28 cellular contexts compared by ENCODE assay signal in the genomic region with DNA sequence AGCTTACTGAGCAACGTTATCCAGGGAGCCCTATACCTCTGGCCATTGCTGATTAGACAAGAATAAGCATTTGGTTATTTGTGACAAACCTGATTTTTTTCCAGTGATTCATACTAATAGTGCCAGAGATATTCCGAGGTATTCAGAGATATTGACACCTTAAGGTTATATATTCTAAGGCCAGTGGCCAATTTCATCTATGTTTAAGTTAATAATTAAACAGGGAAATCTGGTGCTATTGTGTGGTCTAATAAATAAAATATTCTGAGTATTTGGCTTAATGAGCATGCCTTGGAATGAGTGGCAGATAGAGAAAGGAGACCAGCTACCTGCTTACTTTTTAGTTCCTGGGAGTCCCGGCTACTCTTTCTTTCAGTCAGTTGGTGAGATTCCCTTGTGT. TPM values are rescaled to one million over a fixed set of nuclear protein-coding genes. Genes with fewer than 3 reads are reported as not detected.
DNase-seq lines count a peak whose midpoint lies in the region; ATAC-seq and TF ChIP-seq lines count a peak whose summit lies in the region.
"Had no signal": no experiment of that assay in that cellular context is flagged by ENCODE, and none has a peak within 500 bp of the region (broad histone marks: within the 10 kb centered on the region; RNA-seq: fewer than 3 reads in every experiment).

No MANE protein-coding gene starts in this region.

- ATAC-seq in CD4-positive, alpha-beta T cell (ENCODE audit: poor library complexity) = no peak
- ATAC-seq: A549; CD8-positive, alpha-beta T cell; GM12878 had no signal

- H3K9me3 ChIP-seq in CD4-positive, alpha-beta T cell (ENCODE audit: control insufficient read depth, low read length) = no peaks in the 10 kb centered on the region
- H3K9me3 ChIP-seq: A549, BE2C, BLaER1, Caco-2 had no signal

- no peaks in the 10 kb centered on the region for H3K27me3 ChIP-seq in CD4-positive, alpha-beta T cell (ENCODE audit: control insufficient read depth, insufficient read depth, low read length)
- H3K27me3 ChIP-seq: BLaER1 had no signal

- H3K4me3 Mint-ChIP-seq in Calu3 (ENCODE audit: low read depth, unreplicated experiment) = peak overlapping the region; percentile 18
- H3K4me3 Mint-ChIP-seq in activated T-helper 1 cell treated with anti-CD3 and anti-CD28 coated beads, Interleukin-12 subunit alpha, Interleukin-12 subunit beta, Interleukin-2, Interleukin-4 antibody, amounts not matched to agents 30 ng/mL and 10 ng/mL and 1 ng/mL, durations not matched to agents 14 hours and 24 hours and 36 hours = no peak overlapping the region
- no peak overlapping the region for H3K4me3 Mint-ChIP-seq in CD4-positive, alpha-beta T cell
- H3K4me3 Mint-ChIP-seq: CD14-positive monocyte; CD4-positive, CD25-positive, alpha-beta regulatory T cell; CD8-positive, alpha-beta T cell had no signal

- BruUV-seq in Calu3 (replicated peaks; lab: Mats Ljungman, UMichigan) = no TSS peak

- intact Hi-C loops in Calu3 (cut with micrococcal nuclease; ENCODE audit: unreplicated experiment) = loop anchor here (1.0 to 10.0 kb wide), 5 partner anchors 40 to 1010 kb away; no protein-coding TSS in a partner anchor
- intact Hi-C loops in activated T-helper 1 cell treated with anti-CD3 and anti-CD28 coated beads, Interleukin-12 subunit alpha, Interleukin-12 subunit beta, Interleukin-2, Interleukin-4 antibody, amounts not matched to agents 30 ng/mL and 10 ng/mL and 1 ng/mL, durations not matched to agents 14 hours and 24 hours and 36 hours (cut with micrococcal nuclease) = loop anchor here (10.0 kb wide), 1 partner anchor 420 kb away; no protein-coding TSS in a partner anchor
- intact Hi-C loops in CD4-positive, alpha-beta T cell (cut with DNase I, micrococcal nuclease) = no loop called here

- CTCF ChIA-PET in Calu3 (lab: Charles Lee) = interaction anchor here (1.0 to 1.3 kb wide), 3 partner anchors 13 to 359 kb away, joined by 3 to 4 read pairs (median 3); no protein-coding TSS in a partner anchor
- CTCF ChIA-PET in CD4-positive, alpha-beta T cell (lab: Charles Lee) = no interaction called here

- no peaks in the 10 kb centered on the region for H3K9me3 Mint-ChIP-seq in Calu3 (ENCODE audit: low read depth, unreplicated experiment)
- no peaks in the 10 kb centered on the region for H3K9me3 Mint-ChIP-seq in activated T-helper 1 cell treated with anti-CD3 and anti-CD28 coated beads, Interleukin-12 subunit alpha, Interleukin-12 subunit beta, Interleukin-2, Interleukin-4 antibody, amounts not matched to agents 30 ng/mL and 10 ng/mL and 1 ng/mL, durations not matched to agents 14 hours and 24 hours and 36 hours
- H3K9me3 Mint-ChIP-seq in CD4-positive, alpha-beta T cell = no peaks in the 10 kb centered on the region
- H3K9me3 Mint-ChIP-seq: CD8-positive, alpha-beta T cell had no signal

- H3K4me1 Mint-ChIP-seq in Calu3 (ENCODE audit: low read depth, unreplicated experiment) = peaks cover 26% of the 10 kb centered on the region
- H3K4me1 Mint-ChIP-seq in activated T-helper 1 cell treated with anti-CD3 and anti-CD28 coated beads, Interleukin-12 subunit alpha, Interleukin-12 subunit beta, Interleukin-2, Interleukin-4 antibody, amounts not matched to agents 30 ng/mL and 10 ng/mL and 1 ng/mL, durations not matched to agents 14 hours and 24 hours and 36 hours (ENCODE audit: low read depth) = no peaks in the 10 kb centered on the region
- H3K4me1 Mint-ChIP-seq in CD4-positive, alpha-beta T cell (ENCODE audit: low read depth) = no peaks in the 10 kb centered on the region
- H3K4me1 Mint-ChIP-seq: CD4-positive, CD25-positive, alpha-beta regulatory T cell had no signal

- peak overlapping the region; percentile 38 for H3K27ac Mint-ChIP-seq in Calu3 (ENCODE audit: unreplicated experiment)
- H3K27ac Mint-ChIP-seq in activated T-helper 1 cell treated with anti-CD3 and anti-CD28 coated beads, Interleukin-12 subunit alpha, Interleukin-12 subunit beta, Interleukin-2, Interleukin-4 antibody, amounts not matched to agents 30 ng/mL and 10 ng/mL and 1 ng/mL, durations not matched to agents 14 hours and 24 hours and 36 hours = no peak overlapping the region
- H3K27ac Mint-ChIP-seq in CD4-positive, alpha-beta T cell = no peak overlapping the region
- H3K27ac Mint-ChIP-seq: CD14-positive monocyte; CD4-positive, CD25-positive, alpha-beta regulatory T cell; CD8-positive, alpha-beta T cell had no signal

- DNase-seq in Calu3 = peak; percentile 10
- peak; percentile 0 for DNase-seq in glomerular visceral epithelial cell (ENCODE audit: extremely low spot score)
- peak; percentile 10 for DNase-seq in kidney glomerular epithelial cell (lab: John Stamatoyannopoulos, UW)
- DNase-seq in renal cortical epithelial cell (ENCODE audit: low read depth) = peak; percentile 66
- no peak for DNase-seq in cerebellar cortex (ENCODE audit: low spot score)
- DNase-seq in activated T-helper 1 cell treated with anti-CD3 and anti-CD28 coated beads, Interleukin-12 subunit alpha, Interleukin-12 subunit beta, Interleukin-2, Interleukin-4 antibody, amounts not matched to agents 30 ng/mL and 10 ng/mL and 1 ng/mL, durations not matched to agents 14 hours and 24 hours and 36 hours (ENCODE audit: low spot score) = no peak
- DNase-seq in CD4-positive, alpha-beta T cell = no peak
- DNase-seq: AML-193; BE2C; C1 segment of cervical spinal cord; Caco-2; CD4-positive, CD25-positive, alpha-beta regulatory T cell; CD8-positive, alpha-beta T cell; DMS 273 treated with DMSO at 0.1 percent for 48 hours; DMS153; DMS53; DMS79; DND-41; EL; GDM1 had no signal

- H3K27me3 Mint-ChIP-seq in Calu3 (ENCODE audit: unreplicated experiment) = no peaks in the 10 kb centered on the region
- no peaks in the 10 kb centered on the region for H3K27me3 Mint-ChIP-seq in activated T-helper 1 cell treated with anti-CD3 and anti-CD28 coated beads, Interleukin-12 subunit alpha, Interleukin-12 subunit beta, Interleukin-2, Interleukin-4 antibody, amounts not matched to agents 30 ng/mL and 10 ng/mL and 1 ng/mL, durations not matched to agents 14 hours and 24 hours and 36 hours (ENCODE audit: insufficient read depth)
- no peaks in the 10 kb centered on the region for H3K27me3 Mint-ChIP-seq in CD4-positive, alpha-beta T cell
- H3K27me3 Mint-ChIP-seq: CD4-positive, CD25-positive, alpha-beta regulatory T cell had no signal

- POLR2A ChIA-PET in CD4-positive, alpha-beta T cell (lab: Charles Lee) = no interaction called here

- no peaks in the 10 kb centered on the region for H3K36me3 Mint-ChIP-seq in Calu3 (ENCODE audit: insufficient read depth, unreplicated experiment)
- no peaks in the 10 kb centered on the region for H3K36me3 Mint-ChIP-seq in activated T-helper 1 cell treated with anti-CD3 and anti-CD28 coated beads, Interleukin-12 subunit alpha, Interleukin-12 subunit beta, Interleukin-2, Interleukin-4 antibody, amounts not matched to agents 30 ng/mL and 10 ng/mL and 1 ng/mL, durations not matched to agents 14 hours and 24 hours and 36 hours (ENCODE audit: low read depth)
- no peaks in the 10 kb centered on the region for H3K36me3 Mint-ChIP-seq in CD4-positive, alpha-beta T cell (ENCODE audit: low read depth)
- H3K36me3 Mint-ChIP-seq: CD14-positive monocyte; CD4-positive, CD25-positive, alpha-beta regulatory T cell; CD8-positive, alpha-beta T cell had no signal

- no peak overlapping the region for H3K27ac ChIP-seq in CD4-positive, alpha-beta T cell (ENCODE audit: low read depth, low read length)
- H3K27ac ChIP-seq: 22Rv1, A549, BLaER1 had no signal

- no peak for TF ChIP-seq CTCF in Calu3 (IDR thresholded peaks at IDR 0.05; ENCODE audit: unreplicated experiment)
- TF ChIP-seq CTCF in CD4-positive, alpha-beta T cell (IDR thresholded peaks at IDR 0.05) = no peak

RNA-seq across cellular contexts. Expression of gene MEOX2, which starts 38.6 kb away (rescaled TPM):
- total RNA-seq in Calu3 (2022) (8.7 and 12.6 TPM in 2 replicates), renal cortical epithelial cell (0.05 TPM in 1 of 2 replicates, not detected in the other)
- total RNA-seq in activated T-helper 1 cell treated with anti-CD3 and anti-CD28 coated beads, Interleukin-12 subunit alpha, Interleukin-12 subunit beta, Interleukin-2, Interleukin-4 antibody, amounts not matched to agents 30 ng/mL and 10 ng/mL and 1 ng/mL, durations not matched to agents 14 hours and 24 hours and 36 hours = not detected in 2 replicates
- not detected for total RNA-seq in CD4-positive, alpha-beta T cell
- total RNA-seq: A172; Caco-2; CD4-positive, CD25-positive, alpha-beta regulatory T cell; CD8-positive, alpha-beta T cell; Daoy; G401; GM12878 had no signal

Comparison
In these comparisons a context has a peak if more than half of its experiments do, and no peak if none do; other contexts are left out.
1. DNase-seq: peak in Calu3 (single experiment), glomerular visceral epithelial cell (single experiment), kidney glomerular epithelial cell (single experiment) and renal cortical epithelial cell (single experiment); none in cerebellar cortex (single experiment), activated T-helper 1 cell treated with anti-CD3 and anti-CD28 coated beads, Interleukin-12 subunit alpha, Interleukin-12 subunit beta, Interleukin-2, Interleukin-4 antibody, amounts not matched to agents 30 ng/mL and 10 ng/mL and 1 ng/mL, durations not matched to agents 14 hours and 24 hours and 36 hours (single experiment) and CD4-positive, alpha-beta T cell (0 of 10).
2. intact Hi-C loops: an anchor here in Calu3 (1.0 to 10.0 kb wide) and activated T-helper 1 cell treated with anti-CD3 and anti-CD28 coated beads, Interleukin-12 subunit alpha, Interleukin-12 subunit beta, Interleukin-2, Interleukin-4 antibody, amounts not matched to agents 30 ng/mL and 10 ng/mL and 1 ng/mL, durations not matched to agents 14 hours and 24 hours and 36 hours (10.0 kb wide); none called in CD4-positive, alpha-beta T cell.